In genomic region chr1:212082765-212083406, GRCh38 we compare ENCODE assay signal across 24 cellular contexts.
"Had no signal": no experiment of that assay in that cellular context is flagged by ENCODE, and none has a peak within 500 bp of the region (broad histone marks: within the 10 kb centered on the region; RNA-seq: fewer than 3 reads in every experiment).

No MANE protein-coding gene starts in this region.

- H3K9me3 Mint-ChIP-seq: IgD-negative memory B cell had no signal

- H3K27ac Mint-ChIP-seq: IgD-negative memory B cell had no signal

- H3K36me3 Mint-ChIP-seq: IgD-negative memory B cell had no signal

- H3K4me1 Mint-ChIP-seq: IgD-negative memory B cell had no signal

- DNase-seq: Karpas-422, KG1, MG63, NCI-H1092, NCI-H1105 treated with DMSO at 0.1 percent for 48 hours, NCI-H1417 treated with DMSO at 0.1 percent for 48 hours, NCI-H146, NCI-H1694 treated with DMSO at 0.1 percent for 48 hours, NCI-H1930, NCI-H2081, NCI-H2171, NCI-H226, NCI-H446, NCI-H510A, NCI-H524 treated with DMSO at 0.1 percent for 48 hours, NCI-H69, NCI-H774, Right ventricle myocardium superior, RPMI8226, SIG-M5 had no signal

- H3K4me3 ChIP-seq: MG63, SJSA1, SK-N-MC had no signal

- H3K9me3 ChIP-seq: MG63, SJSA1 had no signal

- H3K4me3 Mint-ChIP-seq: IgD-negative memory B cell had no signal

- H3K27me3 Mint-ChIP-seq: IgD-negative memory B cell had no signal

- H3K27me3 ChIP-seq: MG63, SJSA1 had no signal

- H3K27ac ChIP-seq: HL-60, SJSA1, SK-N-MC had no signal
